In the genomic region with DNA sequence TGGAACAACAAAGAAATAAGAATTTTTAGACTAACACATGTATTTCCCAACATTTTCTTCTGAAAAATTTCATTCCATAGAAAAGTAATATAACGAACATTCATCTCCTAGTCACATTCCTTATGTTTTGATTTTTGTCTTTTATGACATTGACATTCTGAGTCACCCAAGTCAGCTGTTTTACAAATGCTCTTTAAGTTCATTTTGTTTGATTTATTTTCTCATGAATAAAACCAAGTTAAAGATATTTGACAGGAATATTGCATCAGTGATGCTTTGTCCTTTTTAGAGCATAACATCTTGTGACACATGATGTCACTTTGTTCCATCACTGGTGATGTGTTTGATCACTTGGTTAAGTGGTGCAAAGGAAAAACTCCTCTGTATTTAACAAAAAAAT, we compare ENCODE assay signal across 1 cellular context.
TF ChIP-seq lines count a peak whose summit lies in the region.

No MANE protein-coding gene starts in this region.

TF ChIP-seq in IMR-90, 13 proteins besides CTCF, POLR2A, EP300 and RAD21 (continued from another document):
- TF ChIP-seq, protein P1, sequence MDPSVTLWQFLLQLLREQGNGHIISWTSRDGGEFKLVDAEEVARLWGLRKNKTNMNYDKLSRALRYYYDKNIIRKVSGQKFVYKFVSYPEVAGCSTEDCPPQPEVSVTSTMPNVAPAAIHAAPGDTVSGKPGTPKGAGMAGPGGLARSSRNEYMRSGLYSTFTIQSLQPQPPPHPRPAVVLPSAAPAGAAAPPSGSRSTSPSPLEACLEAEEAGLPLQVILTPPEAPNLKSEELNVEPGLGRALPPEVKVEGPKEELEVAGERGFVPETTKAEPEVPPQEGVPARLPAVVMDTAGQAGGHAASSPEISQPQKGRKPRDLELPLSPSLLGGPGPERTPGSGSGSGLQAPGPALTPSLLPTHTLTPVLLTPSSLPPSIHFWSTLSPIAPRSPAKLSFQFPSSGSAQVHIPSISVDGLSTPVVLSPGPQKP (IDR thresholded peaks at IDR 0.05; ENCODE audit: borderline replicate concordance, low read depth, low read length): no peak
- TF ChIP-seq RCOR1 (IDR thresholded peaks at IDR 0.05; ENCODE audit: insufficient replicate concordance, low read length): no peak
- TF ChIP-seq, protein P2, sequence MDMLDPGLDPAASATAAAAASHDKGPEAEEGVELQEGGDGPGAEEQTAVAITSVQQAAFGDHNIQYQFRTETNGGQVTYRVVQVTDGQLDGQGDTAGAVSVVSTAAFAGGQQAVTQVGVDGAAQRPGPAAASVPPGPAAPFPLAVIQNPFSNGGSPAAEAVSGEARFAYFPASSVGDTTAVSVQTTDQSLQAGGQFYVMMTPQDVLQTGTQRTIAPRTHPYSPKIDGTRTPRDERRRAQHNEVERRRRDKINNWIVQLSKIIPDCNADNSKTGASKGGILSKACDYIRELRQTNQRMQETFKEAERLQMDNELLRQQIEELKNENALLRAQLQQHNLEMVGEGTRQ (IDR thresholded peaks at IDR 0.05; ENCODE audit: low read depth, low read length): no peak
- TF ChIP-seq MAFK (IDR thresholded peaks at IDR 0.05; ENCODE audit: low read depth, low read length): no peak
- no peak for TF ChIP-seq NFE2L2 (IDR thresholded peaks at IDR 0.05; ENCODE audit: low read depth, low read length)
- TF ChIP-seq CEBPB (IDR thresholded peaks at IDR 0.05; ENCODE audit: low read depth, low read length): no peak
- TF ChIP-seq FOS (IDR thresholded peaks at IDR 0.05; ENCODE audit: low read depth, low read length): no peak
- no peak for TF ChIP-seq MXI1 (IDR thresholded peaks at IDR 0.05; ENCODE audit: borderline replicate concordance, low read depth, low read length)
- no peak for TF ChIP-seq RFX5 (IDR thresholded peaks at IDR 0.05; ENCODE audit: low read depth, low read length)
- no peak for TF ChIP-seq MAZ (IDR thresholded peaks at IDR 0.05; ENCODE audit: borderline replicate concordance, low read depth, low read length)
TF ChIP-seq in IMR-90: peak in this region for 0.
